In the genomic region with DNA sequence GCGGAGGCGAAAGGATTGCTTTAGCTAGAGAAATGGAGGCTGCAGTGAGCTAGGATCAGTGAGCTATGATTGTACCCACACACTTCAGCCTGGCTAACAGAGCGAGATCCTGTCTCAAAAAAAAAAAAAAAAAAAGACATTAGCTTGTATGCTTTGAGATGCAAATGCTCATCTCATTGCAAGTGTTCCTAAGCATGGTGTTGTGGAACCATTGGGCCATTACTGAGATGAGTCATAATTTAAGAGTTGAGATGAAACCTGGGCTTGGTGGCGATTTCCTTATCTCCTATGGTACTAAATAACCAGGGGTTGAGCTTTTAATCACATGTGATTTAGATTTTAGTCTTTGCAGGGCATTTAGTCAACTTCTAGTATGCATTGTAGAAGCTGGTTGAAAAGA, we compare ENCODE assay signal across 8 cellular contexts. TPM values are rescaled to one million over a fixed set of nuclear protein-coding genes. Genes with fewer than 3 reads are reported as not detected.
A peak's percentile ranks its signal among the peaks of the same experiment; 100 is the strongest.
DNase-seq lines count a peak whose midpoint lies in the region; ATAC-seq and TF ChIP-seq lines count a peak whose summit lies in the region.

No MANE protein-coding gene starts in this region.

- no peaks in the 10 kb centered on the region for H4K20me1 ChIP-seq in neural cell (ENCODE audit: insufficient read depth)

- H3K27ac ChIP-seq in neural cell (ENCODE audit: low read length), result no peak overlapping the region

- peak overlapping the region; percentile 74 for H3K4me2 ChIP-seq in neural cell (ENCODE audit: low read length)

- no peak for TF ChIP-seq EP300 in neural cell (conservative IDR thresholded peaks at IDR 0.05; ENCODE audit: poor library complexity, severe bottlenecking)

- no peaks in the 10 kb centered on the region for H3K9me2 ChIP-seq in neural cell (ENCODE audit: insufficient read depth, low read length)

- peaks cover 3% of the 10 kb centered on the region for H3F3A ChIP-seq in neural cell (ENCODE audit: insufficient read depth, low read length, poor library complexity, severe bottlenecking)

- DNase-seq in DMS79 (lab: John Stamatoyannopoulos, UW) (peak; percentile 3), DMS79 treated with DMSO at 0.1 percent for 48 hours (lab: John Stamatoyannopoulos, UW) (no peak), RKO (ENCODE audit: low spot score) (peak; percentile 31), cerebellum (ENCODE audit: low spot score) (no peak), C1 segment of cervical spinal cord (lab: John Stamatoyannopoulos, UW) (no peak), AG08395 (ENCODE audit: low spot score) (no peak)

- no peak overlapping the region for H3K9ac ChIP-seq in neural cell (ENCODE audit: low read length)

- no peak for TF ChIP-seq CTCF in neural cell (IDR thresholded peaks at IDR 0.05; ENCODE audit: poor library complexity, severe bottlenecking)

- H3K27me3 ChIP-seq in neural cell (ENCODE audit: insufficient read depth, low read depth, low read length), result no peaks in the 10 kb centered on the region

- peaks cover 50% of the 10 kb centered on the region for H3K79me2 ChIP-seq in neural cell (replicated peaks; ENCODE audit: insufficient read depth, low read length)

- H3K4me3 ChIP-seq in neural cell (ENCODE audit: low read length), result peak overlapping the region; percentile 82

- H2AFZ ChIP-seq in neural cell (ENCODE audit: low read depth, low read length), result no peak overlapping the region

- TF ChIP-seq RAD21 in neural cell (conservative IDR thresholded peaks at IDR 0.05), result no peak

- ATAC-seq in HG02610 (IDR thresholded peaks at IDR 0.05; ENCODE audit: unreplicated experiment), result peak; percentile 27

- H3K9me3 ChIP-seq in neural cell (ENCODE audit: low read length), result no peaks in the 10 kb centered on the region

- no peaks in the 10 kb centered on the region for H3K36me3 ChIP-seq in neural cell (ENCODE audit: insufficient read depth, low read length)

TF ChIP-seq in neural cell, 6 proteins besides CTCF, POLR2A, EP300 and RAD21:
- TF ChIP-seq EZH2 (IDR thresholded peaks at IDR 0.05; ENCODE audit: borderline replicate concordance, insufficient read depth, low read length, poor library complexity, severe bottlenecking), result no peak
- TF ChIP-seq TAF1 (IDR thresholded peaks at IDR 0.05; ENCODE audit: low read depth), result no peak
- TF ChIP-seq, protein P1, sequence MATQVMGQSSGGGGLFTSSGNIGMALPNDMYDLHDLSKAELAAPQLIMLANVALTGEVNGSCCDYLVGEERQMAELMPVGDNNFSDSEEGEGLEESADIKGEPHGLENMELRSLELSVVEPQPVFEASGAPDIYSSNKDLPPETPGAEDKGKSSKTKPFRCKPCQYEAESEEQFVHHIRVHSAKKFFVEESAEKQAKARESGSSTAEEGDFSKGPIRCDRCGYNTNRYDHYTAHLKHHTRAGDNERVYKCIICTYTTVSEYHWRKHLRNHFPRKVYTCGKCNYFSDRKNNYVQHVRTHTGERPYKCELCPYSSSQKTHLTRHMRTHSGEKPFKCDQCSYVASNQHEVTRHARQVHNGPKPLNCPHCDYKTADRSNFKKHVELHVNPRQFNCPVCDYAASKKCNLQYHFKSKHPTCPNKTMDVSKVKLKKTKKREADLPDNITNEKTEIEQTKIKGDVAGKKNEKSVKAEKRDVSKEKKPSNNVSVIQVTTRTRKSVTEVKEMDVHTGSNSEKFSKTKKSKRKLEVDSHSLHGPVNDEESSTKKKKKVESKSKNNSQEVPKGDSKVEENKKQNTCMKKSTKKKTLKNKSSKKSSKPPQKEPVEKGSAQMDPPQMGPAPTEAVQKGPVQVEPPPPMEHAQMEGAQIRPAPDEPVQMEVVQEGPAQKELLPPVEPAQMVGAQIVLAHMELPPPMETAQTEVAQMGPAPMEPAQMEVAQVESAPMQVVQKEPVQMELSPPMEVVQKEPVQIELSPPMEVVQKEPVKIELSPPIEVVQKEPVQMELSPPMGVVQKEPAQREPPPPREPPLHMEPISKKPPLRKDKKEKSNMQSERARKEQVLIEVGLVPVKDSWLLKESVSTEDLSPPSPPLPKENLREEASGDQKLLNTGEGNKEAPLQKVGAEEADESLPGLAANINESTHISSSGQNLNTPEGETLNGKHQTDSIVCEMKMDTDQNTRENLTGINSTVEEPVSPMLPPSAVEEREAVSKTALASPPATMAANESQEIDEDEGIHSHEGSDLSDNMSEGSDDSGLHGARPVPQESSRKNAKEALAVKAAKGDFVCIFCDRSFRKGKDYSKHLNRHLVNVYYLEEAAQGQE (IDR thresholded peaks at IDR 0.05; ENCODE audit: borderline replicate concordance), result no peak
- no peak for TF ChIP-seq MXI1 (conservative IDR thresholded peaks at IDR 0.05; ENCODE audit: poor library complexity, severe bottlenecking)
- TF ChIP-seq POLR2AphosphoS5 (IDR thresholded peaks at IDR 0.05), result no peak
- TF ChIP-seq SMC3 (conservative IDR thresholded peaks at IDR 0.05; ENCODE audit: poor library complexity), result no peak

RNA-seq across cellular contexts. Expression of a gene that starts 2.2 kb away (rescaled TPM):
- polyA plus RNA-seq in neural cell, result 14.3 and 16.8 TPM in 2 replicates
- polyA minus RNA-seq in neural cell, result 26.3 and 30.3 TPM in 2 replicates
- total RNA-seq in cerebellum, result 15.2 TPM

RNA-seq across cellular contexts. Expression of a gene that starts 4.0 kb away (rescaled TPM):
- polyA plus RNA-seq in neural cell, result 32.6 and 46.1 TPM in 2 replicates
- polyA minus RNA-seq in neural cell, result 22.9 and 29.1 TPM in 2 replicates
- total RNA-seq in cerebellum, result 12.6 TPM

RNA-seq across cellular contexts. Expression of a gene that starts 31.3 kb away (rescaled TPM):
- 3.6 and 5.5 TPM in 2 replicates for polyA plus RNA-seq in neural cell
- 2.3 and 2.4 TPM in 2 replicates for polyA minus RNA-seq in neural cell
- 3.3 TPM for total RNA-seq in cerebellum

RNA-seq across cellular contexts. Expression of a gene that starts 31.5 kb away (rescaled TPM):
- 77.7 and 91.8 TPM in 2 replicates for polyA plus RNA-seq in neural cell
- 60.9 and 67.8 TPM in 2 replicates for polyA minus RNA-seq in neural cell
- 83.1 TPM for total RNA-seq in cerebellum

Comparison
In these comparisons a context has a peak if more than half of its experiments do, and no peak if none do; other contexts are left out.
1. DNase-seq: peak in DMS79 (single experiment) and RKO (single experiment); none in DMS79 treated with DMSO at 0.1 percent for 48 hours (single experiment), cerebellum (single experiment), C1 segment of cervical spinal cord (0 of 14) and AG08395 (single experiment).